ENCODE assay signal across 8 cellular contexts in genomic region chr9:15423328-15423985, GRCh38. TPM values are rescaled to one million over a fixed set of nuclear protein-coding genes. Genes with fewer than 3 reads are reported as not detected.
DNase-seq lines count a peak whose midpoint lies in the region; ATAC-seq and TF ChIP-seq lines count a peak whose summit lies in the region.

No MANE protein-coding gene starts in this region.

- peaks cover 13% of the 10 kb centered on the region for H3K36me3 Mint-ChIP-seq in endothelial cell (ENCODE audit: low read depth, unreplicated experiment)
- H3K36me3 Mint-ChIP-seq in naive thymus-derived CD8-positive, alpha-beta T cell, result peaks cover 4 to 28% (median 7%) of the 10 kb centered on the region in 3 donors

- CTCF ChIA-PET in RWPE1 (lab: Yijun Ruan, JAX), result interaction anchor here (1.0 kb wide), 1 partner anchor 112 kb away, joined by 3 read pairs; no protein-coding TSS in a partner anchor

- peak overlapping the region; percentile 74 for H3K4me3 ChIP-seq in GM12865 (ENCODE audit: low read depth, low read length)

- POLR2A ChIA-PET in RWPE1 (lab: Yijun Ruan, JAX; ENCODE audit: low non-redundant PET), result no interaction called here
- POLR2A ChIA-PET in naive thymus-derived CD8-positive, alpha-beta T cell (lab: Charles Lee), result interaction anchor here (1.0 to 2.3 kb wide), 7 partner anchors 46 to 146 kb away, joined by 3 to 13 read pairs (median 6); partner anchors contain the start of genes CCDC171, PSIP1 and TTC39B

- peak overlapping the region; percentile 57 for H3K27ac Mint-ChIP-seq in endothelial cell (ENCODE audit: unreplicated experiment)
- peak overlapping the region; percentile 16 to 96 (median 90) for H3K27ac Mint-ChIP-seq in naive thymus-derived CD8-positive, alpha-beta T cell

- peak overlapping the region; percentile 97 for H3K4me3 Mint-ChIP-seq in endothelial cell (ENCODE audit: unreplicated experiment)
- peak overlapping the region; percentile 89 to 95 (median 92) for H3K4me3 Mint-ChIP-seq in naive thymus-derived CD8-positive, alpha-beta T cell

- no peak for ATAC-seq in naive thymus-derived CD8-positive, alpha-beta T cell
- ATAC-seq in HG02588 (IDR thresholded peaks at IDR 0.05; ENCODE audit: unreplicated experiment) (no peak), HG02610 (IDR thresholded peaks at IDR 0.05; ENCODE audit: unreplicated experiment) (no peak), HG02884 (IDR thresholded peaks at IDR 0.05; ENCODE audit: unreplicated experiment) (no peak)

- peak; percentile 8 for DNase-seq in A172 (ENCODE audit: low spot score)
- peak; percentile 40 for DNase-seq in GM12865 (ENCODE audit: low read depth)
- peak; percentile 17 for DNase-seq in RWPE1 (ENCODE audit: low spot score)
- no peak for DNase-seq in endothelial cell (ENCODE audit: low spot score)
- DNase-seq in naive thymus-derived CD8-positive, alpha-beta T cell, result peak in 3 of 10 donors; percentile 13 to 23 (median 20)

- TF ChIP-seq CTCF in GM12865 (IDR thresholded peaks at IDR 0.05; ENCODE audit: insufficient read depth, low read depth, low read length, missing control alignments) (no peak), RWPE1 (conservative IDR thresholded peaks at IDR 0.05; ENCODE audit: low read depth) (no peak), endothelial cell (IDR thresholded peaks at IDR 0.05; ENCODE audit: unreplicated experiment) (no peak)

- peaks cover 3% of the 10 kb centered on the region for H3K27me3 Mint-ChIP-seq in endothelial cell (ENCODE audit: unreplicated experiment)
- H3K27me3 Mint-ChIP-seq in naive thymus-derived CD8-positive, alpha-beta T cell, result no peaks in the 10 kb centered on the region

- no peaks in the 10 kb centered on the region for H3K9me3 Mint-ChIP-seq in endothelial cell (ENCODE audit: unreplicated experiment)
- no peaks in the 10 kb centered on the region for H3K9me3 Mint-ChIP-seq in naive thymus-derived CD8-positive, alpha-beta T cell

- H3K4me1 Mint-ChIP-seq in endothelial cell (ENCODE audit: unreplicated experiment), result peaks cover 18% of the 10 kb centered on the region
- H3K4me1 Mint-ChIP-seq in naive thymus-derived CD8-positive, alpha-beta T cell, result peaks cover 11 to 55% (median 38%) of the 10 kb centered on the region in 4 donors

- H3K27ac ChIP-seq in RWPE1, result peak overlapping the region; percentile 79

RNA-seq across cellular contexts. Expression of gene SNAPC3, which starts 0.8 kb away (rescaled TPM):
- total RNA-seq in A172 (2014; rRNA removed; shearing (Covaris generic)), result 32.1 and 33.0 TPM in 2 replicates
- total RNA-seq in endothelial cell (ENCODE audit: unreplicated experiment), result 31.8 TPM
- 10 to 100 TPM; 27.3 to 27.6 TPM for total RNA-seq in naive thymus-derived CD8-positive, alpha-beta T cell
- 10 to 100 TPM in 2 of 3 donors, 1 to 10 TPM in 1; 8.6 to 12.1 (median 11.5) TPM for polyA plus RNA-seq in naive thymus-derived CD8-positive, alpha-beta T cell
